ENCODE assay signal across 7 cellular contexts in genomic region chr12:57604454-57605307, GRCh38. TPM values are rescaled to one million over a fixed set of nuclear protein-coding genes. Genes with fewer than 3 reads are reported as not detected.
DNase-seq lines count a peak whose midpoint lies in the region; ATAC-seq, FAIRE-seq and TF ChIP-seq lines count a peak whose summit lies in the region.

Gene DTX3, plus strand, starts transcription at chr12:57604824. Its CDS starts 1,694 bp downstream, at chr12:57606518.

- H2BK20ac ChIP-seq in H1 (ENCODE audit: low read length): no peak within 1 kb of the TSS

- H3K36me3 ChIP-seq in H1 (ENCODE audit: control insufficient read depth in 2 of 4, insufficient read depth in 4 of 4, low read length in 3 of 4) (peaks cover 5 to 19% (median 12%) of the 10 kb centered on the region in 4 experiments; a peak in 6 of 8 replicates), mesendoderm (ENCODE audit: control insufficient read depth, insufficient read depth, low read length) (peaks cover 1% of the 10 kb centered on the region)

- no peak within 1 kb of the TSS; the same call in 1 of the 2 replicates for H2BK15ac ChIP-seq in H1 (ENCODE audit: low read length)
- no peak within 1 kb of the TSS for H2BK15ac ChIP-seq in mesendoderm (replicated peaks; ENCODE audit: low read depth)

- H3K79me1 ChIP-seq in H1 (ENCODE audit: low read depth, low read length) (no peaks in the 10 kb centered on the region; the same call in 1 of the 2 replicates), mesendoderm (ENCODE audit: low read length) (peaks cover 4% of the 10 kb centered on the region)

- peaks cover 17% of the 10 kb centered on the region for H3K36me3 Mint-ChIP-seq in WTC11

- peak within 1 kb of the TSS; percentile 59 to 85 (median 81) for H3K9ac ChIP-seq in H1 (replicated peaks in 1 of 4; ENCODE audit: extremely low read depth in 1 of 4, low read depth in 3 of 4, low read length in 3 of 4)
- H3K9ac ChIP-seq in mesendoderm (ENCODE audit: low read length): peak within 1 kb of the TSS; percentile 92

- H2BK120ac ChIP-seq in H1 (replicated peaks; ENCODE audit: low read depth, low read length) (peak within 1 kb of the TSS; percentile 90), mesendoderm (ENCODE audit: low read depth, low read length) (peak within 1 kb of the TSS; percentile 83)

- ATAC-seq in WTC11: peak; percentile 23

- H3K23me2 ChIP-seq in H1 (ENCODE audit: low read depth, low read length): peaks cover 14% of the 10 kb centered on the region

- peak within 1 kb of the TSS; percentile 57 for H3K14ac ChIP-seq in H1 (ENCODE audit: insufficient read length)

- peak within 1 kb of the TSS; percentile 63; the same call in 1 of the 2 replicates for H2BK12ac ChIP-seq in H1 (ENCODE audit: low read depth, low read length)

- H3K4me3 ChIP-seq in H1 (ENCODE audit: extremely low read depth in 1 of 4, insufficient read depth in 2 of 4, low read depth in 3 of 4, low read length in 4 of 4) (peak within 1 kb of the TSS; percentile 53 to 84 (median 78)), mesendoderm (ENCODE audit: low read length) (peak within 1 kb of the TSS; percentile 85)

- peaks cover 0 to 2% of the 10 kb centered on the region in 2 experiments for H4K20me1 ChIP-seq in H1 (replicated peaks in 1 of 2; ENCODE audit: control insufficient read depth in 1 of 2, insufficient read depth in 2 of 2, low read length in 2 of 2)

- peak within 1 kb of the TSS; percentile 94 for H2AFZ ChIP-seq in H1 (ENCODE audit: low read length)

- H3K9me3 Mint-ChIP-seq in WTC11: no peaks in the 10 kb centered on the region

- H3K4ac ChIP-seq in H1 (replicated peaks; ENCODE audit: insufficient read length, low read depth, low read length) (no peak within 1 kb of the TSS), mesendoderm (ENCODE audit: low read depth, low read length) (peak within 1 kb of the TSS; percentile 95)

- H3K79me2 ChIP-seq in H1 (ENCODE audit: control insufficient read depth in 1 of 2, insufficient read depth in 2 of 2, low read length in 2 of 2) (peaks cover 0 to 10% of the 10 kb centered on the region in 2 experiments; a peak in 1 of 4 replicates), mesendoderm (ENCODE audit: control insufficient read depth, insufficient read depth, low read length) (no peaks in the 10 kb centered on the region)

- H3K23ac ChIP-seq in H1 (ENCODE audit: insufficient read length) (no peak within 1 kb of the TSS), mesendoderm (ENCODE audit: low read length) (peak within 1 kb of the TSS; percentile 98)

- DNase-seq in GM13977 (ENCODE audit: low spot score) (peak; percentile 81), HTR-8/SVneo (ENCODE audit: insufficient read length, low spot score) (peak; percentile 50), WTC11 (ENCODE audit: low spot score) (peak; percentile 52), H1 (ENCODE audit: low read depth in 1 of 2, low spot score in 2 of 2) (peak in 1 of 2 experiments; percentile 70), mesendoderm (peak; percentile 53), substantia nigra (lab: John Stamatoyannopoulos, UW) (peak in 43 of 49 donors; percentile 12 to 81 (median 57)), SKM-1 treated with dmso at 0.1 percent for 144 hours (lab: John Stamatoyannopoulos, UW; ENCODE audit: unreplicated experiment) (no peak)

- no peak for TF ChIP-seq RAD21 in H1 (IDR thresholded peaks at IDR 0.05 in 1 of 2, conservative IDR thresholded peaks at IDR 0.05 in 1 of 2; ENCODE audit: low read depth in 2 of 2, low read length in 2 of 2)

- peak within 1 kb of the TSS; percentile 85 for H4K8ac ChIP-seq in H1 (ENCODE audit: extremely low read depth, insufficient read depth, low read length)
- peak within 1 kb of the TSS; percentile 69 for H4K8ac ChIP-seq in mesendoderm (ENCODE audit: low read depth, low read length)

- H3K27me3 ChIP-seq in H1 (replicated peaks in 1 of 4; ENCODE audit: control insufficient read depth in 3 of 4, extremely low read depth in 1 of 4, insufficient read depth in 3 of 4, low read length in 3 of 4) (0 out of 7 replicates have a peak, but pooled peaks cover 0 to 4% (median 0%) of the 10 kb centered on the region in 4 experiments), mesendoderm (ENCODE audit: insufficient read depth, low read length, poor library complexity) (no peaks in the 10 kb centered on the region)

- no peaks in the 10 kb centered on the region for H3K9me3 ChIP-seq in H1 (ENCODE audit: insufficient read depth in 2 of 2, low read depth in 1 of 2, low read length in 1 of 2)

- H3K27me3 Mint-ChIP-seq in WTC11 (ENCODE audit: low read depth): no peaks in the 10 kb centered on the region

- H3K4me3 Mint-ChIP-seq in WTC11: peak within 1 kb of the TSS; percentile 85

- TF ChIP-seq CTCF in GM13977 (IDR thresholded peaks at IDR 0.05; ENCODE audit: extremely low read depth, insufficient read depth, missing control alignments) (peak; percentile 4), WTC11 (IDR thresholded peaks at IDR 0.05) (no peak), H1 (IDR thresholded peaks at IDR 0.05; ENCODE audit: control extremely low read depth in 1 of 3, insufficient read depth in 1 of 3, low read depth in 1 of 3, low read length in 3 of 3) (no peak)

- CTCF ChIA-PET in WTC11 (lab: Charles Lee) (interaction anchor here (0.7 to 5.0 kb wide), 14 partner anchors 14 to 146 kb away, joined by 3 to 31 read pairs (median 5); partner anchors contain the start of genes B4GALNT1, DDIT3, GLI1 and PIP4K2C), H1 (lab: Charles Lee; ENCODE audit: partially characterized antibody) (interaction anchor here (0.6 to 12.5 kb wide), 9 partner anchors 14 to 29 kb away, joined by 3 to 124 read pairs (median 5); partner anchors contain the start of gene PIP4K2C)

- H2BK5ac ChIP-seq in H1 (ENCODE audit: low read depth, low read length): peak within 1 kb of the TSS; percentile 95; the same call in 1 of the 2 replicates
- peak within 1 kb of the TSS; percentile 95 for H2BK5ac ChIP-seq in mesendoderm (ENCODE audit: low read length)

- H3K4me2 ChIP-seq in H1 (ENCODE audit: insufficient read depth in 1 of 2, low read depth in 2 of 2, low read length in 2 of 2) (peak within 1 kb of the TSS; percentile 80 to 83), mesendoderm (ENCODE audit: low read length) (peak within 1 kb of the TSS; percentile 85)

- H3K18ac ChIP-seq in H1 (ENCODE audit: extremely low read depth, low read length): peak within 1 kb of the TSS; percentile 71
- H3K18ac ChIP-seq in mesendoderm (ENCODE audit: low read length): peak within 1 kb of the TSS; percentile 95

- peak within 1 kb of the TSS; percentile 96 for H4K91ac ChIP-seq in H1 (replicated peaks; ENCODE audit: insufficient read length, low read length)

- TF ChIP-seq POLR2A in H1 (IDR thresholded peaks at IDR 0.05; ENCODE audit: control extremely low read depth in 1 of 2, low read depth in 2 of 2, low read length in 2 of 2): peak in 1 of 2 experiments; percentile 65; a peak in 2 of 3 replicates

- peak; percentile 54 for FAIRE-seq in HTR-8/SVneo (lab: Jason Lieb, UNC)
- FAIRE-seq in H1 (lab: Jason Lieb, UNC): no peak

- POLR2A ChIA-PET in WTC11 (lab: Charles Lee) (interaction anchor here (0.5 to 1.4 kb wide), 5 partner anchors 9 to 161 kb away, joined by 3 to 4 read pairs (median 3); partner anchors contain the start of gene OS9), H1 (lab: Charles Lee; ENCODE audit: partially characterized antibody) (interaction anchor here (0.6 to 7.7 kb wide), 14 partner anchors 10 to 469 kb away, joined by 3 to 60 read pairs (median 4); partner anchors contain the start of genes AGAP2, PIP4K2C and TSPAN31)

- H2AK5ac ChIP-seq in H1 (ENCODE audit: low read depth, low read length): no peak within 1 kb of the TSS
- H2AK5ac ChIP-seq in mesendoderm (ENCODE audit: low read length): peak within 1 kb of the TSS; percentile 56

- H3K56ac ChIP-seq in H1 (replicated peaks; ENCODE audit: insufficient read length, low read depth, low read length): peak within 1 kb of the TSS; percentile 83
- peak within 1 kb of the TSS; percentile 97 for H3K56ac ChIP-seq in mesendoderm (ENCODE audit: low read length)

- in situ Hi-C loops in GM13977 (cut with MboI; ENCODE audit: low pct_unique_long_range_greater_than_20kb, low sequenced_read_pairs, unreplicated experiment): no loop called here

- H3K27ac Mint-ChIP-seq in WTC11: peak within 1 kb of the TSS; percentile 93

- WGBS in H1 (ENCODE audit: extremely low coverage in 1 of 2, insufficient coverage in 1 of 2, insufficient read length in 1 of 2, insufficient replicate concordance in 2 of 2, low coverage in 1 of 2, low lambda C conversion rate in 2 of 2, missing lambda C conversion rate in 1 of 2), 2 experiments: 1% methylated on average over 22 of the region's 52 CpGs; no CpG with 5 or more reads in 1 of the 2 experiments
- no CpG with 5 or more reads among the region's 52 CpGs for WGBS in mesendoderm (ENCODE audit: extremely low coverage, insufficient coverage, low lambda C conversion rate)

- H4K5ac ChIP-seq in H1 (ENCODE audit: insufficient read length, low read depth, low read length) (peak within 1 kb of the TSS; percentile 88), mesendoderm (ENCODE audit: low read length) (peak within 1 kb of the TSS; percentile 33)

- H3K27ac ChIP-seq in H1 (ENCODE audit: low read depth, low read length): peak within 1 kb of the TSS; percentile 93
- peak within 1 kb of the TSS; percentile 18 for H3K27ac ChIP-seq in mesendoderm (ENCODE audit: low read depth, low read length)
- peak within 1 kb of the TSS; percentile 87 for H3K27ac ChIP-seq in substantia nigra (ENCODE audit: low read depth, low read length, poor library complexity, severe bottlenecking)

- H3K4me1 ChIP-seq in H1 (replicated peaks in 1 of 4; ENCODE audit: control insufficient read depth in 3 of 4, insufficient read depth in 4 of 4, low read length in 3 of 4) (peaks cover 7 to 11% (median 9%) of the 10 kb centered on the region in 4 experiments), mesendoderm (ENCODE audit: control insufficient read depth, low read depth, low read length) (peaks cover 13% of the 10 kb centered on the region)

- peaks cover 33% of the 10 kb centered on the region for H3K4me1 Mint-ChIP-seq in WTC11

- TF ChIP-seq EP300 in H1 (IDR thresholded peaks at IDR 0.05; ENCODE audit: borderline replicate concordance in 1 of 2, low read depth in 2 of 2, low read length in 2 of 2): no peak

TF ChIP-seq in H1, 55 proteins besides CTCF, POLR2A, EP300 and RAD21 (continues in another document):
- TF ChIP-seq KDM4A (IDR thresholded peaks at IDR 0.05; ENCODE audit: low read depth, low read length, severe bottlenecking) (peak; percentile 85), ASH2L (IDR thresholded peaks at IDR 0.05; ENCODE audit: low read length) (peak; percentile 66)

RNA-seq across cellular contexts. Expression of gene DTX3, which starts in this region (rescaled TPM):
- total RNA-seq in WTC11 (2021): 52.4 to 57.0 TPM (median 55.7 TPM) in 3 replicates
- 41.8 and 43.4 TPM in 2 replicates for total RNA-seq in H1 (2021; fragmentation: NEBNext Ultra II Directional; extraction: Animal tissue kit (Norgen Biotek cat#: 25700))
- polyA plus RNA-seq in H1 (2011; rRNA removed): 92.5 and 126 TPM in 2 replicates
- polyA plus RNA-seq in H1 (2011; cell fraction: cytosol; rRNA removed): 92.5 TPM
- 373 TPM for polyA plus RNA-seq in H1 (2011; cell fraction: nucleus; rRNA removed)
- polyA plus RNA-seq in H1 (2012, experiment 1 of 2): 66.9 to 71.1 TPM (median 70.4 TPM) in 4 replicates
- 45.9 TPM for polyA plus RNA-seq in H1 (2012, experiment 2 of 2)
- 41.7 TPM for polyA plus RNA-seq in H1 (2013, experiment 1 of 2)
- polyA plus RNA-seq in H1 (2013, experiment 2 of 2): 36.1 TPM
- polyA minus RNA-seq in H1 (2011; rRNA and poly(A)+ RNA removed): 27.3 and 38.8 TPM in 2 replicates
- 31.0 TPM for polyA minus RNA-seq in H1 (2011; cell fraction: cytosol; rRNA and poly(A)+ RNA removed)
- polyA minus RNA-seq in H1 (2011; cell fraction: nucleus; rRNA and poly(A)+ RNA removed): 52.0 TPM
- 29.5 TPM for polyA plus RNA-seq in mesendoderm (2013, experiment 1 of 2)
- 29.5 TPM for polyA plus RNA-seq in mesendoderm (2013, experiment 2 of 2)

Comparison
In these comparisons a context has a peak if more than half of its experiments do, and no peak if none do; other contexts are left out.
1. H3K27ac ChIP-seq: peak in every context shown above with its lines; median percentile 93 in H1; 87 in substantia nigra; 18 in mesendoderm.